In the genomic region with DNA sequence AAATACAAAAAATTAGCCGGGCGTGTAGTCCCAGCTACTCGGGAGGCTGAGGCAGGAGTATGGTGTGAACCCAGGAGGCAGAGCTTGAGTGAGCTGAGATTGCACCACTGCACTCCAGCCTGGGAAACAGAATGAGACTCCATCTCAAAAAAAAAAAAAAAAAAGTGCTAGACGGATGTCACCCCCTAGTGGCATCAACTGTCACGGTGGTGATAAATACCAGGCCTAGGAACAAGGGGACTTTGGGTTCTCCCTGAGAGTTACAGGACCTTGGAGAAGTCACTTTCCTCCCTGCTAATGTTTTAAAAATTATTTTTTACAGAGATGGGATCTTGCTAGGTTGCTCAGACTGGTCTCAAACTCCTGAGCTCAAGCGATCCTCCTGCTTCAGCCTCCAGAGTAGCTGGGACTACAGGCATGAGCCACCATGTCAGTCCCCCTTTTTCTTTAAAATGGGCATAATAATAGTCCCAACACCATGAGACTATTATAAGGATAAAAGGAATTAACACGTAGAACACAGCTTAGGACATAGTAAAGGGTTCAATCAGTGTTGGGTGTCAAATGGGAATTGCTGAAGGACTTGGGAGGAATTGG, we compare ENCODE assay signal across 10 cellular contexts. TPM values are rescaled to one million over a fixed set of nuclear protein-coding genes. Genes with fewer than 3 reads are reported as not detected.
DNase-seq lines count a peak whose midpoint lies in the region; ATAC-seq, FAIRE-seq and TF ChIP-seq lines count a peak whose summit lies in the region.
"Had no signal": no experiment of that assay in that cellular context is flagged by ENCODE, and none has a peak within 500 bp of the region (broad histone marks: within the 10 kb centered on the region; RNA-seq: fewer than 3 reads in every experiment).

No MANE protein-coding gene starts in this region.

- H3K27ac ChIP-seq in VCaP (no peak overlapping the region), right cardiac atrium (ENCODE audit: low read length) (no peak overlapping the region)

- peaks cover 30% of the 10 kb centered on the region for H3K27me3 Mint-ChIP-seq in T-helper 2 cell treated with Interferon-gamma antibody and Interleukin-4, amounts not matched to agents 5 μg/mL and 100 μg/mL, for 36 hours (ENCODE audit: low read depth)

- H3K9me3 ChIP-seq in right cardiac atrium (ENCODE audit: control insufficient read depth, low read length) = no peaks in the 10 kb centered on the region

- no peak for FAIRE-seq in RCC 7860 (lab: Jason Lieb, UNC)

- TF ChIP-seq CTCF in VCaP (conservative IDR thresholded peaks at IDR 0.05) = peak; percentile 70

- H3K4me3 ChIP-seq in right cardiac atrium (ENCODE audit: low read length) = no peak overlapping the region

- H3K27me3 ChIP-seq in right cardiac atrium (ENCODE audit: control insufficient read depth, insufficient read depth) = no peaks in the 10 kb centered on the region

- no peaks in the 10 kb centered on the region for H3K4me1 ChIP-seq in right cardiac atrium (ENCODE audit: control insufficient read depth, insufficient read depth, low read length)

- H3K9me3 Mint-ChIP-seq in T-helper 2 cell treated with Interferon-gamma antibody and Interleukin-4, amounts not matched to agents 5 μg/mL and 100 μg/mL, for 36 hours = no peaks in the 10 kb centered on the region

- no peak overlapping the region for H3K27ac Mint-ChIP-seq in T-helper 2 cell treated with Interferon-gamma antibody and Interleukin-4, amounts not matched to agents 5 μg/mL and 100 μg/mL, for 36 hours
- H3K27ac Mint-ChIP-seq: activated naive CD8-positive, alpha-beta T cell had no signal

- H3K4me3 Mint-ChIP-seq in T-helper 2 cell treated with Interferon-gamma antibody and Interleukin-4, amounts not matched to agents 5 μg/mL and 100 μg/mL, for 36 hours = no peak overlapping the region
- H3K4me3 Mint-ChIP-seq: activated naive CD8-positive, alpha-beta T cell had no signal

- ATAC-seq in left lobe of liver (peak; percentile 37), right cardiac atrium (no peak)

- WGBS in right cardiac atrium = 72% methylated on average over 7 of the region's 7 CpGs

- H3K4me1 Mint-ChIP-seq in T-helper 2 cell treated with Interferon-gamma antibody and Interleukin-4, amounts not matched to agents 5 μg/mL and 100 μg/mL, for 36 hours (ENCODE audit: low read depth) = peaks cover 3% of the 10 kb centered on the region

- intact Hi-C loops in right cardiac atrium (cut with DNase I) = no loop called here

- no peaks in the 10 kb centered on the region for H3K36me3 Mint-ChIP-seq in T-helper 2 cell treated with Interferon-gamma antibody and Interleukin-4, amounts not matched to agents 5 μg/mL and 100 μg/mL, for 36 hours (ENCODE audit: low read depth)
- H3K36me3 Mint-ChIP-seq: activated naive CD8-positive, alpha-beta T cell had no signal

- DNase-seq in COR-L47 (lab: John Stamatoyannopoulos, UW) (peak; percentile 48), H4 (ENCODE audit: low spot score) (peak; percentile 37), left lobe of liver (ENCODE audit: low spot score) (no peak), RCC 7860 (ENCODE audit: low spot score) (no peak), kidney glomerular epithelial cell (lab: John Stamatoyannopoulos, UW) (no peak), right cardiac atrium (no peak)
- DNase-seq in T-helper 2 cell treated with Interferon-gamma antibody and Interleukin-4, amounts not matched to agents 5 μg/mL and 100 μg/mL, for 36 hours (ENCODE audit: low spot score) = no peak

RNA-seq across cellular contexts. Expression of gene TMEM130, which starts 2.6 kb away (rescaled TPM):
- total RNA-seq in H4 (2014; rRNA removed; shearing (Covaris generic)) = 1.2 and 2.5 TPM in 2 replicates
- total RNA-seq in left lobe of liver (0.10 TPM), right cardiac atrium (under 1 TPM in 1 of 4 donors, not detected in 3; 0.58 TPM)
- 0.11 TPM for polyA plus RNA-seq in right cardiac atrium
- total RNA-seq: HT1080 had no signal

RNA-seq across cellular contexts. Expression of gene TRRAP, which starts 5.9 kb away (rescaled TPM):
- 11.1 and 11.4 TPM in 2 replicates for total RNA-seq in H4 (2014; rRNA removed; shearing (Covaris generic))
- total RNA-seq in left lobe of liver = 15.8 TPM
- 10 to 100 TPM; 17.6 to 26.1 (median 22.7) TPM for total RNA-seq in right cardiac atrium
- 11.3 TPM for polyA plus RNA-seq in right cardiac atrium

Comparison
In these comparisons a context has a peak if more than half of its experiments do, and no peak if none do; other contexts are left out.
1. DNase-seq: peak in COR-L47 (single experiment) and H4 (single experiment); none in left lobe of liver (single experiment), T-helper 2 cell treated with Interferon-gamma antibody and Interleukin-4, amounts not matched to agents 5 μg/mL and 100 μg/mL, for 36 hours (single experiment), RCC 7860 (single experiment), kidney glomerular epithelial cell (single experiment) and right cardiac atrium (0 of 3).